In genomic region chr22:24592846-24593809, GRCh38 we compare ENCODE assay signal across 8 cellular contexts. TPM values are rescaled to one million over a fixed set of nuclear protein-coding genes. Genes with fewer than 3 reads are reported as not detected.
DNase-seq lines count a peak whose midpoint lies in the region; ATAC-seq and TF ChIP-seq lines count a peak whose summit lies in the region.

Gene LRRC75B, minus strand, starts transcription at chr22:24593073. Its CDS starts 34 bp downstream, at chr22:24593039.

- H3K27me3 Mint-ChIP-seq in CD14-positive monocyte (ENCODE audit: low read depth in 3 of 3), result peaks cover 0 to 9% (median 2%) of the 10 kb centered on the region in 3 donors
- no peaks in the 10 kb centered on the region for H3K27me3 Mint-ChIP-seq in MCF 10A (ENCODE audit: insufficient read depth, unreplicated experiment)

- no peaks in the 10 kb centered on the region for H3K9me3 Mint-ChIP-seq in CD14-positive monocyte
- H3K9me3 Mint-ChIP-seq in MCF 10A (ENCODE audit: unreplicated experiment), result no peaks in the 10 kb centered on the region

- no peaks in the 10 kb centered on the region for H3K9me3 ChIP-seq in Peyer's patch

- H3K4me3 Mint-ChIP-seq in CD14-positive monocyte (peak within 1 kb of the TSS; percentile 88 to 91), MCF 10A (ENCODE audit: unreplicated experiment) (peak within 1 kb of the TSS; percentile 76)

- DNase-seq in CD14-positive monocyte (ENCODE audit: low spot score) (peak; percentile 71), Peyer's patch (peak; percentile 39 to 96 (median 93)), MCF 10A (ENCODE audit: unreplicated experiment) (peak; percentile 81), putamen (ENCODE audit: low spot score) (peak; percentile 71), NCI-H1436 (lab: John Stamatoyannopoulos, UW) (no peak)

- no peaks in the 10 kb centered on the region for H3K36me3 Mint-ChIP-seq in CD14-positive monocyte
- no peaks in the 10 kb centered on the region for H3K36me3 Mint-ChIP-seq in MCF 10A (ENCODE audit: insufficient read depth, unreplicated experiment)

- ATAC-seq in GM18907 (IDR thresholded peaks at IDR 0.05; ENCODE audit: unreplicated experiment) (peak; percentile 76), HG03565 (IDR thresholded peaks at IDR 0.05; ENCODE audit: unreplicated experiment) (peak; percentile 49)

- peak within 1 kb of the TSS; percentile 52 to 95 (median 74) for H3K27ac ChIP-seq in Peyer's patch

- peak within 1 kb of the TSS in 6 of 7 donors; percentile 13 to 88 (median 67) for H3K27ac Mint-ChIP-seq in CD14-positive monocyte
- no peak within 1 kb of the TSS for H3K27ac Mint-ChIP-seq in MCF 10A (ENCODE audit: low read depth, unreplicated experiment)

- peak within 1 kb of the TSS; percentile 51 to 97 (median 74) for H3K4me3 ChIP-seq in Peyer's patch
- peak within 1 kb of the TSS; percentile 44 for H3K4me3 ChIP-seq in iPS-11a (ENCODE audit: low read depth, low read length)

- BruUV-seq in MCF 10A (replicated peaks; lab: Mats Ljungman, UMichigan), result no TSS peak

- H3K4me1 ChIP-seq in Peyer's patch, result peaks cover 0 to 22% (median 0%) of the 10 kb centered on the region in 4 donors

- intact Hi-C loops in CD14-positive monocyte (cut with micrococcal nuclease) (no loop called here), MCF 10A (cut with micrococcal nuclease) (no loop called here)

- peaks cover 0 to 13% (median 0%) of the 10 kb centered on the region in 3 donors for H3K36me3 ChIP-seq in Peyer's patch

- CTCF ChIA-PET in MCF 10A (lab: Yijun Ruan, JAX), result interaction anchor here (0.9 kb wide), 1 partner anchor 145 kb away, joined by 4 read pairs; no protein-coding TSS in a partner anchor

- H3K27me3 ChIP-seq in Peyer's patch, result no peaks in the 10 kb centered on the region

- peak; percentile 68 to 86 for TF ChIP-seq POLR2A in Peyer's patch (IDR thresholded peaks at IDR 0.05)

- POLR2A ChIA-PET in MCF 10A (lab: Yijun Ruan, JAX), result interaction anchor here (0.7 to 1.2 kb wide), 2 partner anchors 15 to 38 kb away, joined by 3 to 6 read pairs; partner anchors contain the start of gene GUCD1

- TF ChIP-seq CTCF in CD14-positive monocyte (IDR thresholded peaks at IDR 0.05), result no peak
- TF ChIP-seq CTCF in Peyer's patch (IDR thresholded peaks at IDR 0.05), result peak in 1 of 6 experiments; percentile 6
- no peak for TF ChIP-seq CTCF in MCF 10A (IDR thresholded peaks at IDR 0.05; ENCODE audit: unreplicated experiment)

- H3K4me1 Mint-ChIP-seq in CD14-positive monocyte (peaks cover 9% of the 10 kb centered on the region), MCF 10A (ENCODE audit: insufficient read depth, unreplicated experiment) (no peaks in the 10 kb centered on the region)

RNA-seq across cellular contexts. Expression of gene LRRC75B, which starts in this region (rescaled TPM):
- polyA plus RNA-seq in CD14-positive monocyte, result under 1 TPM; 0.20 to 0.53 TPM
- 100 to 1,000 TPM in 2 of 4 donors, 10 to 100 TPM in 2; 18.2 to 127 (median 88.2) TPM for total RNA-seq in Peyer's patch
- 2.6 and 3.2 TPM in 2 replicates for total RNA-seq in MCF 10A (2022)

Comparison
In these comparisons a context has a peak if more than half of its experiments do, and no peak if none do; other contexts are left out.
1. Peak in DNase-seq in CD14-positive monocyte; RNA of the gene not detected or under 1 TPM.